Comparison of ENCODE assay signal across 21 cellular contexts in the genomic region with DNA sequence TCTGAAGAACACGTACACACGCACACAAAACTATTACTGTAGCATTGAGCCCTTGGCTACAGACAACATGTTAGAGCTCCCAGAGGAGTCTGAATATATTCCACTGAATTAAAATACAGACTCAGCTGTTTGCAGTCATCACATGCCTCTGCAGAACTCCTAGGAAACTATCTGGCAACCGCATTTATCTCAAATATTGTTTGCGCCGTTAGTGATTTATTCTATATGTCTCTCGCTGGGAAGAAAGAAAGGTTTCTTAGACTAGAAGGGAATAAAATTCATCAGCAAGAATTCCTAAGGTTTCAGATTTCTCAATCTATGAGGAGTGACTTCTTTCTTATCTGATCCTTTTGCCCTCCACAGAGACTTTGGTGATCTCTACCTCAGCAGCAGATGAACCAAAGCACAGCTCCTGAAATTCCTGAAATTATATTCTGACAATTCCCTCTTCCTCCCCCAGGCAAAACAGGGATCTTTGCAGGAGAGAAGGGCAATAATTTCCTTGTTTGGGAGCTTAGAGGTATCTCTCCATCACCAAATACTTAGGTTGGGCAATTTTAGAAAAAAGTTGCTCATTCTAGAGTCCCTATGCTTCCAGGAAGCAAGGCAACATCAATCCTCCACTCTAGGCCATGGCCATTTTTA.
DNase-seq lines count a peak whose midpoint lies in the region; ATAC-seq, FAIRE-seq and TF ChIP-seq lines count a peak whose summit lies in the region.
"Had no signal": no experiment of that assay in that cellular context is flagged by ENCODE, and none has a peak within 500 bp of the region (broad histone marks: within the 10 kb centered on the region; RNA-seq: fewer than 3 reads in every experiment).

No MANE protein-coding gene starts in this region.

- peak overlapping the region; percentile 53; the same call in 1 of the 2 replicates for H3K27ac Mint-ChIP-seq in HFFc6
- H3K27ac Mint-ChIP-seq: B cell had no signal

- H3K27me3 Mint-ChIP-seq in HFFc6 (ENCODE audit: insufficient read depth): no peaks in the 10 kb centered on the region; the same call in 1 of the 2 replicates
- H3K27me3 Mint-ChIP-seq: B cell had no signal

- no peaks in the 10 kb centered on the region; the same call in 1 of the 2 replicates for H3K79me1 ChIP-seq in H1 (ENCODE audit: low read depth, low read length)
- H3K79me1 ChIP-seq in mesendoderm (ENCODE audit: low read length): no peaks in the 10 kb centered on the region

- H2BK5ac ChIP-seq in H1 (ENCODE audit: low read depth, low read length) (no peak overlapping the region), mesendoderm (ENCODE audit: low read length) (no peak overlapping the region)

- ATAC-seq in omental fat pad (ENCODE audit: low FRiP score): peak; percentile 28

- intact Hi-C loops in breast epithelium (cut with DNase I; ENCODE audit: low total_unique reads): no loop called here

- H3K18ac ChIP-seq in H1 (ENCODE audit: extremely low read depth, low read length) (no peak overlapping the region), mesendoderm (ENCODE audit: low read length) (peak overlapping the region; percentile 51)

- H2BK120ac ChIP-seq in H1 (replicated peaks; ENCODE audit: low read depth, low read length) (no peak overlapping the region), mesendoderm (ENCODE audit: low read depth, low read length) (peak overlapping the region; percentile 45)

- H3K36me3 Mint-ChIP-seq in HFFc6 (ENCODE audit: low read depth): peaks cover 8% of the 10 kb centered on the region; the same call in 1 of the 2 replicates

- TF ChIP-seq RAD21 in H1 (IDR thresholded peaks at IDR 0.05 in 1 of 2, conservative IDR thresholded peaks at IDR 0.05 in 1 of 2; ENCODE audit: low read depth in 2 of 2, low read length in 2 of 2): no peak

- FAIRE-seq in H1 (lab: Jason Lieb, UNC): peak; percentile 7
- FAIRE-seq: G401.6, RCC 7860 had no signal

- no peak overlapping the region for H4K5ac ChIP-seq in H1 (ENCODE audit: insufficient read length, low read depth, low read length)
- H4K5ac ChIP-seq in mesendoderm (ENCODE audit: low read length): no peak overlapping the region

- no peak overlapping the region for H4K8ac ChIP-seq in H1 (ENCODE audit: extremely low read depth, insufficient read depth, low read length)
- no peak overlapping the region for H4K8ac ChIP-seq in mesendoderm (ENCODE audit: low read depth, low read length)

- H2AK5ac ChIP-seq in H1 (ENCODE audit: low read depth, low read length): no peak overlapping the region
- H2AK5ac ChIP-seq in mesendoderm (ENCODE audit: low read length): no peak overlapping the region

- 98% methylated on average over 6 of the region's 6 CpGs; no CpG with 5 or more reads in 1 of the 2 experiments for WGBS in H1 (ENCODE audit: extremely low coverage in 1 of 2, insufficient coverage in 1 of 2, insufficient read length in 1 of 2, insufficient replicate concordance in 2 of 2, low coverage in 1 of 2, low lambda C conversion rate in 2 of 2, missing lambda C conversion rate in 1 of 2), 2 experiments
- no CpG with 5 or more reads among the region's 6 CpGs for WGBS in mesendoderm (ENCODE audit: extremely low coverage, insufficient coverage, low lambda C conversion rate)

- CTCF ChIA-PET in H1 (lab: Charles Lee; ENCODE audit: partially characterized antibody): interaction anchor here (0.7 to 2.2 kb wide), 6 partner anchors 10 to 197 kb away, joined by 3 to 10 read pairs (median 6); no protein-coding TSS in a partner anchor

- H3K23me2 ChIP-seq in H1 (ENCODE audit: low read depth, low read length): no peaks in the 10 kb centered on the region

- H3K4me2 ChIP-seq in H1 (ENCODE audit: insufficient read depth in 1 of 2, low read depth in 2 of 2, low read length in 2 of 2) (no peak overlapping the region), mesendoderm (ENCODE audit: low read length) (no peak overlapping the region)

- H3K9me3 ChIP-seq in H1 (ENCODE audit: insufficient read depth in 2 of 2, low read depth in 1 of 2, low read length in 1 of 2) (no peaks in the 10 kb centered on the region), breast epithelium (no peaks in the 10 kb centered on the region)
- H3K9me3 ChIP-seq: HAP-1 had no signal

- H3K4ac ChIP-seq in H1 (replicated peaks; ENCODE audit: insufficient read length, low read depth, low read length) (no peak overlapping the region), mesendoderm (ENCODE audit: low read depth, low read length) (no peak overlapping the region)

- peaks cover 47% of the 10 kb centered on the region for H3K4me1 Mint-ChIP-seq in HFFc6 (ENCODE audit: low read depth)
- H3K4me1 Mint-ChIP-seq: B cell had no signal

- H3K23ac ChIP-seq in H1 (ENCODE audit: insufficient read length) (no peak overlapping the region), mesendoderm (ENCODE audit: low read length) (no peak overlapping the region)

- H3K4me3 ChIP-seq in H1 (ENCODE audit: extremely low read depth in 1 of 4, insufficient read depth in 2 of 4, low read depth in 3 of 4, low read length in 4 of 4): no peak overlapping the region
- H3K4me3 ChIP-seq in mesendoderm (ENCODE audit: low read length): no peak overlapping the region
- no peak overlapping the region for H3K4me3 ChIP-seq in breast epithelium
- H3K4me3 ChIP-seq: HAP-1 had no signal

- DNase-seq in HFFc6: no peak
- DNase-seq in H1 (ENCODE audit: low read depth in 1 of 2, low spot score in 2 of 2): no peak
- DNase-seq in mesendoderm: peak; percentile 56
- no peak for DNase-seq in omental fat pad (ENCODE audit: low spot score)
- DNase-seq in NCI-H2196 (lab: John Stamatoyannopoulos, UW; ENCODE audit: unreplicated experiment): no peak
- no peak for DNase-seq in SHP77 treated with DMSO at 0.1 percent for 48 hours (lab: John Stamatoyannopoulos, UW)
- no peak for DNase-seq in activated CD4-positive, alpha-beta T cell treated with anti-CD3 and anti-CD28 coated beads, Interleukin-2, amount 50 U/mL, for 4 hours
- DNase-seq in breast epithelium (ENCODE audit: low spot score in 2 of 2): no peak
- DNase-seq: DMS 273 treated with DMSO at 0.1 percent for 48 hours, DND-41, Kasumi-1, MM.1S, NCI-H1092 treated with DMSO at 0.1 percent for 48 hours, NCI-H2081 treated with DMSO at 0.1 percent for 48 hours, NCI-H510A, NCI-H774, Right ventricle myocardium superior had no signal

- no peaks in the 10 kb centered on the region for H3K9me3 Mint-ChIP-seq in HFFc6

- no peak overlapping the region for H2BK20ac ChIP-seq in H1 (ENCODE audit: low read length)

- H3K27ac ChIP-seq in H1 (ENCODE audit: low read depth, low read length) (no peak overlapping the region), mesendoderm (ENCODE audit: low read depth, low read length) (no peak overlapping the region), breast epithelium (no peak overlapping the region)

- H3K36me3 ChIP-seq in H1 (ENCODE audit: control insufficient read depth in 2 of 4, insufficient read depth in 4 of 4, low read length in 3 of 4): no peaks in the 10 kb centered on the region
- no peaks in the 10 kb centered on the region for H3K36me3 ChIP-seq in mesendoderm (ENCODE audit: control insufficient read depth, insufficient read depth, low read length)
- no peaks in the 10 kb centered on the region for H3K36me3 ChIP-seq in breast epithelium
- H3K36me3 ChIP-seq: HAP-1 had no signal

- no peak for TF ChIP-seq POLR2A in H1 (IDR thresholded peaks at IDR 0.05; ENCODE audit: control extremely low read depth in 1 of 2, low read depth in 2 of 2, low read length in 2 of 2)
- TF ChIP-seq POLR2A in breast epithelium (IDR thresholded peaks at IDR 0.05): no peak

- H3K79me2 ChIP-seq in H1 (ENCODE audit: control insufficient read depth in 1 of 2, insufficient read depth in 2 of 2, low read length in 2 of 2) (no peaks in the 10 kb centered on the region), mesendoderm (ENCODE audit: control insufficient read depth, insufficient read depth, low read length) (no peaks in the 10 kb centered on the region)

- no peak overlapping the region for H3K9ac ChIP-seq in H1 (replicated peaks in 1 of 4; ENCODE audit: extremely low read depth in 1 of 4, low read depth in 3 of 4, low read length in 3 of 4)
- H3K9ac ChIP-seq in mesendoderm (ENCODE audit: low read length): no peak overlapping the region

- no peak overlapping the region for H4K91ac ChIP-seq in H1 (replicated peaks; ENCODE audit: insufficient read length, low read length)

- peaks cover 0 to 5% (median 0%) of the 10 kb centered on the region in 4 experiments; a peak in 2 of 7 replicates for H3K4me1 ChIP-seq in H1 (replicated peaks in 1 of 4; ENCODE audit: control insufficient read depth in 3 of 4, insufficient read depth in 4 of 4, low read length in 3 of 4)
- H3K4me1 ChIP-seq in mesendoderm (ENCODE audit: control insufficient read depth, low read depth, low read length): peaks cover 2% of the 10 kb centered on the region
- no peaks in the 10 kb centered on the region for H3K4me1 ChIP-seq in breast epithelium

- no peak for TF ChIP-seq EP300 in H1 (IDR thresholded peaks at IDR 0.05; ENCODE audit: borderline replicate concordance in 1 of 2, low read depth in 2 of 2, low read length in 2 of 2)

- H3K4me3 Mint-ChIP-seq in HFFc6: no peak overlapping the region; the same call in 1 of the 2 replicates
- H3K4me3 Mint-ChIP-seq: B cell had no signal

- POLR2A ChIA-PET in H1 (lab: Charles Lee; ENCODE audit: partially characterized antibody): no interaction called here

- H3K56ac ChIP-seq in H1 (replicated peaks; ENCODE audit: insufficient read length, low read depth, low read length) (no peak overlapping the region), mesendoderm (ENCODE audit: low read length) (no peak overlapping the region)

- no peak overlapping the region for H2BK15ac ChIP-seq in H1 (ENCODE audit: low read length)
- no peak overlapping the region for H2BK15ac ChIP-seq in mesendoderm (replicated peaks; ENCODE audit: low read depth)

- no peaks in the 10 kb centered on the region for H3K27me3 ChIP-seq in H1 (replicated peaks in 1 of 4; ENCODE audit: control insufficient read depth in 3 of 4, extremely low read depth in 1 of 4, insufficient read depth in 3 of 4, low read length in 3 of 4)
- no peaks in the 10 kb centered on the region for H3K27me3 ChIP-seq in mesendoderm (ENCODE audit: insufficient read depth, low read length, poor library complexity)
- H3K27me3 ChIP-seq in breast epithelium: no peaks in the 10 kb centered on the region

- no peak overlapping the region for H3K14ac ChIP-seq in H1 (ENCODE audit: insufficient read length)

- H4K20me1 ChIP-seq in H1 (replicated peaks in 1 of 2; ENCODE audit: control insufficient read depth in 1 of 2, insufficient read depth in 2 of 2, low read length in 2 of 2): no peaks in the 10 kb centered on the region

- H2AFZ ChIP-seq in H1 (ENCODE audit: low read length): no peak overlapping the region

- H2BK12ac ChIP-seq in H1 (ENCODE audit: low read depth, low read length): no peak overlapping the region

- TF ChIP-seq CTCF in HFFc6 (IDR thresholded peaks at IDR 0.05) (no peak), H1 (IDR thresholded peaks at IDR 0.05; ENCODE audit: control extremely low read depth in 1 of 3, insufficient read depth in 1 of 3, low read depth in 1 of 3, low read length in 3 of 3) (no peak), omental fat pad (IDR thresholded peaks at IDR 0.05) (no peak), breast epithelium (IDR thresholded peaks at IDR 0.05) (no peak)

TF ChIP-seq in H1, 55 proteins besides CTCF, POLR2A, EP300 and RAD21 (continues in another document):
- no peak for TF ChIP-seq TAF1 (IDR thresholded peaks at IDR 0.05; ENCODE audit: low read depth, low read length)
- no peak for TF ChIP-seq BRCA1 (IDR thresholded peaks at IDR 0.05; ENCODE audit: low read depth, low read length)
